Comparison of ENCODE assay signal across 8 cellular contexts in genomic region chr14:23153891-23154796, GRCh38. TPM values are rescaled to one million over a fixed set of nuclear protein-coding genes. Genes with fewer than 3 reads are reported as not detected.
DNase-seq lines count a peak whose midpoint lies in the region; ATAC-seq and TF ChIP-seq lines count a peak whose summit lies in the region.

No MANE protein-coding gene starts in this region.

- TF ChIP-seq POLR2A in breast epithelium (IDR thresholded peaks at IDR 0.05), result peak; percentile 44

- no peaks in the 10 kb centered on the region for H3K79me2 ChIP-seq in MM.1S (ENCODE audit: low read length)

- CTCF ChIA-PET in AG04450 (lab: Charles Lee), result interaction anchor here (1.3 to 2.4 kb wide), 4 partner anchors 33 to 147 kb away, joined by 5 to 18 read pairs (median 6); no protein-coding TSS in a partner anchor

- intact Hi-C loops in breast epithelium (cut with DNase I; ENCODE audit: low total_unique reads), result no loop called here

- DNase-seq in AG04450 (ENCODE audit: low read depth, low spot score) (no peak), LHCN-M2 (ENCODE audit: low read depth) (peak; percentile 62), breast epithelium (ENCODE audit: low spot score in 2 of 2) (peak; percentile 90 to 91), kidney tubule cell (ENCODE audit: low spot score) (peak; percentile 63), substantia nigra (lab: John Stamatoyannopoulos, UW) (peak in 29 of 49 donors; percentile 15 to 92 (median 29)), COR-L47 (lab: John Stamatoyannopoulos, UW) (no peak), MM.1S (no peak)

- H4K20me1 ChIP-seq in MM.1S (ENCODE audit: insufficient read depth, low read length), result no peaks in the 10 kb centered on the region

- no peak overlapping the region for H2AFZ ChIP-seq in MM.1S (ENCODE audit: low read length)

- no peak overlapping the region for H3K4me3 ChIP-seq in AG04450 (ENCODE audit: low read depth, low read length)
- peak overlapping the region; percentile 38 to 54 (median 48) for H3K4me3 ChIP-seq in breast epithelium
- no peak overlapping the region for H3K4me3 ChIP-seq in MM.1S (ENCODE audit: low read length)

- no peaks in the 10 kb centered on the region for H3K9me2 ChIP-seq in MM.1S (replicated peaks; ENCODE audit: insufficient read depth, low read length)

- H3K9ac ChIP-seq in MM.1S (ENCODE audit: low read length), result no peak overlapping the region

- no peaks in the 10 kb centered on the region for H3F3A ChIP-seq in MM.1S (ENCODE audit: insufficient read depth, low read length)

- TF ChIP-seq CTCF in AG04450 (IDR thresholded peaks at IDR 0.05; ENCODE audit: low read depth, low read length) (no peak), breast epithelium (IDR thresholded peaks at IDR 0.05) (no peak), MM.1S (IDR thresholded peaks at IDR 0.05; ENCODE audit: low read length) (no peak)

- POLR2A ChIA-PET in AG04450 (lab: Yijun Ruan, JAX), result no interaction called here

- no peaks in the 10 kb centered on the region for H3K36me3 ChIP-seq in breast epithelium
- H3K36me3 ChIP-seq in MM.1S (replicated peaks; ENCODE audit: insufficient read depth, low read length), result no peaks in the 10 kb centered on the region

- H3K4me1 ChIP-seq in breast epithelium (peaks cover 3 to 10% of the 10 kb centered on the region in 2 donors), MM.1S (ENCODE audit: low read length) (no peaks in the 10 kb centered on the region)

- no peak overlapping the region for H3K4me2 ChIP-seq in MM.1S (ENCODE audit: low read depth, low read length)

- H3K9me3 ChIP-seq in AG04450 (ENCODE audit: control insufficient read depth, insufficient read depth, low read length) (no peaks in the 10 kb centered on the region; the same call in 1 of the 2 replicates), breast epithelium (no peaks in the 10 kb centered on the region), MM.1S (replicated peaks; ENCODE audit: insufficient read depth, low read length) (no peaks in the 10 kb centered on the region)

- H3K27ac ChIP-seq in AG04450 (ENCODE audit: low read depth, low read length), result peak overlapping the region; percentile 65
- H3K27ac ChIP-seq in breast epithelium, result peak overlapping the region; percentile 93 to 96
- H3K27ac ChIP-seq in substantia nigra (ENCODE audit: low read depth, low read length, poor library complexity, severe bottlenecking), result peak overlapping the region; percentile 31
- no peak overlapping the region for H3K27ac ChIP-seq in MM.1S (ENCODE audit: low read length)

- ATAC-seq in HG02588 (IDR thresholded peaks at IDR 0.05; ENCODE audit: unreplicated experiment), result no peak

- peaks cover 9% of the 10 kb centered on the region for H3K27me3 ChIP-seq in AG04450 (ENCODE audit: control insufficient read depth, insufficient read depth, low read length)
- H3K27me3 ChIP-seq in breast epithelium, result no peaks in the 10 kb centered on the region
- H3K27me3 ChIP-seq in MM.1S (replicated peaks; ENCODE audit: insufficient read depth, low read length), result no peaks in the 10 kb centered on the region

RNA-seq across cellular contexts. Expression of gene SLC7A8, which starts 29.3 kb away (rescaled TPM):
- polyA plus RNA-seq in AG04450 (2011; rRNA removed), result 0.78 and 1.4 TPM in 2 replicates
- 0.74 and 1.8 TPM in 2 replicates for polyA minus RNA-seq in AG04450 (2011; rRNA and poly(A)+ RNA removed)
- 2.4 and 3.4 TPM in 2 replicates for total RNA-seq in LHCN-M2 (2014; rRNA removed)
- polyA plus RNA-seq in LHCN-M2 (2012), result 1.4 TPM
- total RNA-seq in breast epithelium, result 10 to 100 TPM; 46.8 to 98.9 (median 61.9) TPM

RNA-seq across cellular contexts. Expression of gene CEBPE, which starts 35.1 kb away (rescaled TPM):
- not detected in 2 replicates for polyA plus RNA-seq in AG04450 (2011; rRNA removed)
- polyA minus RNA-seq in AG04450 (2011; rRNA and poly(A)+ RNA removed), result not detected in 2 replicates
- 0.11 TPM in 1 of 2 replicates, not detected in the other for total RNA-seq in LHCN-M2 (2014; rRNA removed)
- polyA plus RNA-seq in LHCN-M2 (2012), result not detected
- under 1 TPM in 1 of 3 donors, not detected in 2; 0.32 TPM for total RNA-seq in breast epithelium

RNA-seq across cellular contexts. Expression of gene CIROP, which starts 49.4 kb away (rescaled TPM):
- polyA plus RNA-seq in AG04450 (2011; rRNA removed), result 0.07 and 0.12 TPM in 2 replicates
- polyA minus RNA-seq in AG04450 (2011; rRNA and poly(A)+ RNA removed), result 0.13 TPM in 1 of 2 replicates, not detected in the other
- total RNA-seq in LHCN-M2 (2014; rRNA removed) (not detected in 2 replicates), breast epithelium (not detected)
- polyA plus RNA-seq in LHCN-M2 (2012), result 0.02 TPM

RNA-seq across cellular contexts. Expression of gene C14orf119, which starts 58.8 kb away (rescaled TPM):
- polyA plus RNA-seq in AG04450 (2011; rRNA removed), result 119 and 128 TPM in 2 replicates
- 89.5 and 94.1 TPM in 2 replicates for polyA minus RNA-seq in AG04450 (2011; rRNA and poly(A)+ RNA removed)
- total RNA-seq in LHCN-M2 (2014; rRNA removed) (41.9 and 47.0 TPM in 2 replicates), breast epithelium (10 to 100 TPM; 29.6 to 34.4 (median 32.8) TPM)
- 88.5 TPM for polyA plus RNA-seq in LHCN-M2 (2012)

RNA-seq across cellular contexts. Expression of gene ACIN1, which starts 59.2 kb away (rescaled TPM):
- 158 and 173 TPM in 2 replicates for polyA plus RNA-seq in AG04450 (2011; rRNA removed)
- 136 and 143 TPM in 2 replicates for polyA minus RNA-seq in AG04450 (2011; rRNA and poly(A)+ RNA removed)
- total RNA-seq in LHCN-M2 (2014; rRNA removed) (78.7 and 106 TPM in 2 replicates), breast epithelium (100 to 1,000 TPM; 106 to 151 (median 145) TPM)
- 78.8 TPM for polyA plus RNA-seq in LHCN-M2 (2012)

Comparison
In these comparisons a context has a peak if more than half of its experiments do, and no peak if none do; other contexts are left out.
1. DNase-seq: peak in LHCN-M2 (single experiment), breast epithelium (2 of 2), kidney tubule cell (single experiment) and substantia nigra (29 of 49); none in AG04450 (single experiment), COR-L47 (single experiment) and MM.1S (single experiment).
2. H3K4me3 ChIP-seq: peak in breast epithelium (3 of 3); none in AG04450 (single experiment) and MM.1S (single experiment).
3. RNA of gene SLC7A8, which starts 29.3 kb away (total RNA-seq): 46.8 to 98.9 TPM in breast epithelium; 2.4 to 3.4 TPM in LHCN-M2; every median in the first group is over 10 times any median in the second.